In the genomic region with DNA sequence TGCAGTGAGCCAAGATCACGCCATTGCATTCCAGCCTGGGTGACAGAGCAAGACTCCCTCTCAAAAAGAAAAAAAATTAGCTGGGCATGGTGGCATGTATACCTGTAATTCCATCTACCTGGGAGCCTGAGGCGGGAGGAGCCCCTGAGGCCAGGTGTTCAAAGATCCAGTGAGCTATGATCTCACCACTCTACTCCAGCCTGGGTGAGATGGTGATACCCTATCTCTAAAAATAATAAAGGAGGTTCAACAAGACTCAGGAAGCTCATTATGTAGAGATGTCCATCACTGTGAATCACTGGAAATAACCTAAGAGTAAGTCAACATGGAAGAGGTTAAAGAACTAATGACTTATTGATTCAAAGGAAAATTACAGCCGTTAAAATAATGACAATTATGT, we compare ENCODE assay signal across 16 cellular contexts. TPM values are rescaled to one million over a fixed set of nuclear protein-coding genes. Genes with fewer than 3 reads are reported as not detected.
A peak's percentile ranks its signal among the peaks of the same experiment; 100 is the strongest.
DNase-seq lines count a peak whose midpoint lies in the region; ATAC-seq and TF ChIP-seq lines count a peak whose summit lies in the region.
"Had no signal": no experiment of that assay in that cellular context is flagged by ENCODE, and none has a peak within 500 bp of the region (broad histone marks: within the 10 kb centered on the region; RNA-seq: fewer than 3 reads in every experiment).

No MANE protein-coding gene starts in this region.

- no peak overlapping the region for H3K9ac ChIP-seq in DND-41 (ENCODE audit: low read depth, low read length)

- H3K79me2 ChIP-seq in DND-41 (ENCODE audit: insufficient read depth, low read length) = no peaks in the 10 kb centered on the region

- DNase-seq in DND-41 (no peak), NCI-H146 (lab: John Stamatoyannopoulos, UW) (peak; percentile 84), kidney tubule cell (ENCODE audit: low spot score) (peak; percentile 34), NCI-H2107 treated with DMSO at 0.1 percent for 48 hours (lab: John Stamatoyannopoulos, UW; ENCODE audit: unreplicated experiment) (no peak), heart left ventricle (no peak)
- DNase-seq: BE2C; CD4-positive, alpha-beta memory T cell; COR-L47; DMS153; GOT3; H9 had no signal

- H3K27me3 ChIP-seq in DND-41 (ENCODE audit: insufficient read depth, low read length, poor library complexity) (no peaks in the 10 kb centered on the region), heart left ventricle (no peaks in the 10 kb centered on the region)
- H3K27me3 ChIP-seq: BE2C had no signal

- no peaks in the 10 kb centered on the region for H3K9me3 Mint-ChIP-seq in activated T-helper 17 cell treated with anti-CD3 and anti-CD28 coated beads, Interleukin-2, amount 50 U/mL, for 72 hours
- H3K9me3 Mint-ChIP-seq: CD4-positive, alpha-beta memory T cell; H9 had no signal

- H3K4me2 ChIP-seq in DND-41 (ENCODE audit: insufficient read depth, low read length) = no peak overlapping the region
- H3K4me2 ChIP-seq: A549 had no signal

- 82 to 94% (median 91%) methylated on average over 3 of the region's 3 CpGs for WGBS in heart left ventricle, 4 donors

- H3K4me3 ChIP-seq in DND-41 (ENCODE audit: low read depth in 1 of 2, low read length in 2 of 2) (no peak overlapping the region), heart left ventricle (no peak overlapping the region)
- H3K4me3 ChIP-seq: A549, GM12878 had no signal

- no peaks in the 10 kb centered on the region for H3K36me3 Mint-ChIP-seq in activated T-helper 17 cell treated with anti-CD3 and anti-CD28 coated beads, Interleukin-2, amount 50 U/mL, for 72 hours (ENCODE audit: low read depth)
- H3K36me3 Mint-ChIP-seq: CD4-positive, alpha-beta memory T cell had no signal

- intact Hi-C loops in heart left ventricle (cut with DNase I) = no loop called here

- no peaks in the 10 kb centered on the region for H3K4me1 Mint-ChIP-seq in activated T-helper 17 cell treated with anti-CD3 and anti-CD28 coated beads, Interleukin-2, amount 50 U/mL, for 72 hours
- H3K4me1 Mint-ChIP-seq: CD4-positive, alpha-beta memory T cell had no signal

- TF ChIP-seq CTCF in DND-41 (IDR thresholded peaks at IDR 0.05; ENCODE audit: borderline replicate concordance, extremely low read depth, low read length, poor library complexity, severe bottlenecking) (no peak), heart left ventricle (IDR thresholded peaks at IDR 0.05) (no peak)

- no peak overlapping the region for H3K4me3 Mint-ChIP-seq in activated T-helper 17 cell treated with anti-CD3 and anti-CD28 coated beads, Interleukin-2, amount 50 U/mL, for 72 hours
- H3K4me3 Mint-ChIP-seq: CD4-positive, alpha-beta memory T cell; H9 had no signal

- ATAC-seq in DND-41 (ENCODE audit: insufficient read depth, low read depth) (no peak), HG03460 (IDR thresholded peaks at IDR 0.05; ENCODE audit: unreplicated experiment) (no peak), heart left ventricle (no peak)
- no peak for ATAC-seq in activated T-helper 17 cell treated with anti-CD3 and anti-CD28 coated beads, Interleukin-2, amount 50 U/mL, for 72 hours (replicated peaks)
- ATAC-seq: A549, GM12878 had no signal

- no peaks in the 10 kb centered on the region for H3K9me3 ChIP-seq in DND-41 (ENCODE audit: insufficient read depth, low read length, severe bottlenecking)
- no peaks in the 10 kb centered on the region for H3K9me3 ChIP-seq in heart left ventricle
- H3K9me3 ChIP-seq: A549, BE2C had no signal

- H3K27ac Mint-ChIP-seq in activated T-helper 17 cell treated with anti-CD3 and anti-CD28 coated beads, Interleukin-2, amount 50 U/mL, for 72 hours = peak overlapping the region; percentile 38
- H3K27ac Mint-ChIP-seq: H9 had no signal

- no peaks in the 10 kb centered on the region for H4K20me1 ChIP-seq in DND-41 (ENCODE audit: insufficient read depth, low read length)

- H3K27ac ChIP-seq in DND-41 (ENCODE audit: low read length) (no peak overlapping the region), heart left ventricle (no peak overlapping the region)
- H3K27ac ChIP-seq: A549, C4-2B had no signal

- peak overlapping the region; percentile 22; the same call in 1 of the 2 replicates for H2AFZ ChIP-seq in DND-41 (ENCODE audit: low read depth, low read length)

- no peaks in the 10 kb centered on the region for H3K36me3 ChIP-seq in DND-41 (ENCODE audit: insufficient read depth, low read length)
- H3K36me3 ChIP-seq in heart left ventricle = no peaks in the 10 kb centered on the region
- H3K36me3 ChIP-seq: BE2C had no signal

- H3K27me3 Mint-ChIP-seq in activated T-helper 17 cell treated with anti-CD3 and anti-CD28 coated beads, Interleukin-2, amount 50 U/mL, for 72 hours = no peaks in the 10 kb centered on the region
- H3K27me3 Mint-ChIP-seq: CD4-positive, alpha-beta memory T cell had no signal

- no peaks in the 10 kb centered on the region for H3K4me1 ChIP-seq in DND-41 (ENCODE audit: insufficient read depth, low read length)
- H3K4me1 ChIP-seq in heart left ventricle = peaks cover 0 to 22% (median 0%) of the 10 kb centered on the region in 12 donors
- H3K4me1 ChIP-seq: A549 had no signal

- TF ChIP-seq POLR2A in heart left ventricle (IDR thresholded peaks at IDR 0.05) = no peak

RNA-seq across cellular contexts. Expression of gene RAB7A, which starts 19.8 kb away (rescaled TPM):
- total RNA-seq in activated T-helper 17 cell treated with anti-CD3 and anti-CD28 coated beads, Interleukin-2, amount 50 U/mL, for 72 hours = 100 to 1,000 TPM; 217 to 228 TPM
- 100 to 1,000 TPM; 143 to 343 (median 257) TPM for total RNA-seq in heart left ventricle
- polyA plus RNA-seq in heart left ventricle = 100 to 1,000 TPM; 180 to 244 TPM

RNA-seq across cellular contexts. Expression of gene RPN1, which starts 55.6 kb away (rescaled TPM):
- total RNA-seq in activated T-helper 17 cell treated with anti-CD3 and anti-CD28 coated beads, Interleukin-2, amount 50 U/mL, for 72 hours = 100 to 1,000 TPM; 106 to 179 TPM
- 100 to 1,000 TPM in 5 of 9 donors, 10 to 100 TPM in 4; 71.7 to 161 (median 119) TPM for total RNA-seq in heart left ventricle
- 100 to 1,000 TPM in 1 of 2 donors, 10 to 100 TPM in 1; 55.4 to 290 TPM for polyA plus RNA-seq in heart left ventricle

Comparison
In these comparisons a context has a peak if more than half of its experiments do, and no peak if none do; other contexts are left out.
1. DNase-seq: peak in NCI-H146 (single experiment) and kidney tubule cell (single experiment); none in DND-41 (single experiment), NCI-H2107 treated with DMSO at 0.1 percent for 48 hours (single experiment) and heart left ventricle (0 of 5).